ENCODE assay signal across 1 cellular context in genomic region chr10:72689660-72690059, GRCh38.
TF ChIP-seq lines count a peak whose summit lies in the region.

No MANE protein-coding gene starts in this region.

TF ChIP-seq in HCT116, 20 proteins besides CTCF, POLR2A, EP300 and RAD21:
- TF ChIP-seq ZFX (IDR thresholded peaks at IDR 0.05) (no peak), SRF (IDR thresholded peaks at IDR 0.05; ENCODE audit: low read depth) (no peak), EZH2 (IDR thresholded peaks at IDR 0.05) (no peak), SP1 (IDR thresholded peaks at IDR 0.05; ENCODE audit: low read depth) (no peak)
